Comparison of ENCODE assay signal across 23 cellular contexts in the genomic region with DNA sequence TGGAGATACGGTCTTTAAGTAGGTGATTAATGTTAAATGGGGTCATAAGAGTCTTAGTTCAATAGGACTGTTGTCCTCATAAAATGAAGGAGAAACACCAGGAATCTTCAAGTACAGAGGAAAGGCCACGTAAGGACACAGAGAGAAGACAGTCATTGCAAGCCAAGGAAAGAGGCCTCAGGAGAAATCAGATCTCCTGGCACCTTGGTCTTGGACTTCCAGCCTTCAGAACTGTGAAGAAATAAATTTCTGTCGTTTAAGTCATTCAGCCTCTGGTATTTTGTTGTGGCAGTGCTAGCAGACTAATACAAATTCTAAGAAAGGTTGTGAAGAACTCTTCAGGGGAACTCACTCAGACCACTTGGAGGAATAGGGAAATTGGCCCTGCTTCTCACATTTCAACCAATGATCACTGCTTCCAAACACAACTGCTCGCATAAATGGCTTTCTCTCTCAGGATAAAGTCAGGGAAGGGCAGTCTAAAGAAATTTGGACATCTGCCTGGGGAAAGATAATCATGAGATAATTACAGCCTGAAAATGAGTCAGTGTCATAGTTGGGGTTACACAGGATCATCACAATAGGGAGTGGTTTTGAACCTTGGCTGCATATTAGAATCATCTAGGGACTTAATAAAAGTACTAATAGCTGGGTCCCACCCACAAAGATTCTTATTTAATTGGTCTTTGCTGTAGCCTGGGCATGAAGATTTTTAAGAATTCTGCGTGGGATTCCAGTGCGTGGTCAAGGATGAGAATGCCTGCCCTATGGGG.
"Had no signal": no experiment of that assay in that cellular context is flagged by ENCODE, and none has a peak within 500 bp of the region (broad histone marks: within the 10 kb centered on the region; RNA-seq: fewer than 3 reads in every experiment).

No MANE protein-coding gene starts in this region.

- ATAC-seq: HepG2, Panc1, PC-3 had no signal

- H3K4me3 ChIP-seq: MG63 had no signal

- DNase-seq: IMR-90, Karpas-422, KG1, MG63, NCI-H1092, NCI-H1105 treated with DMSO at 0.1 percent for 48 hours, NCI-H1417 treated with DMSO at 0.1 percent for 48 hours, NCI-H146, NCI-H1694 treated with DMSO at 0.1 percent for 48 hours, NCI-H1930, NCI-H2081, NCI-H2107, NCI-H2171 treated with DMSO at 0.1 percent for 48 hours, NCI-H345, NCI-H446 treated with DMSO at 0.1 percent for 48 hours, NCI-H510A treated with DMSO at 0.1 percent for 48 hours, NCI-H526, PC-3, SHP77, SK-N-SH had no signal

- FAIRE-seq: HepG2 had no signal

- H3K27me3 ChIP-seq: MG63 had no signal

- H3K36me3 ChIP-seq: MG63 had no signal

- H3K9ac ChIP-seq: SK-N-SH had no signal

- H3K9me3 ChIP-seq: MG63, SK-N-SH had no signal

- H3K27ac ChIP-seq: RWPE1 had no signal

- H3K4me2 ChIP-seq: SK-N-SH had no signal
